ENCODE assay signal across 6 cellular contexts in the genomic region with DNA sequence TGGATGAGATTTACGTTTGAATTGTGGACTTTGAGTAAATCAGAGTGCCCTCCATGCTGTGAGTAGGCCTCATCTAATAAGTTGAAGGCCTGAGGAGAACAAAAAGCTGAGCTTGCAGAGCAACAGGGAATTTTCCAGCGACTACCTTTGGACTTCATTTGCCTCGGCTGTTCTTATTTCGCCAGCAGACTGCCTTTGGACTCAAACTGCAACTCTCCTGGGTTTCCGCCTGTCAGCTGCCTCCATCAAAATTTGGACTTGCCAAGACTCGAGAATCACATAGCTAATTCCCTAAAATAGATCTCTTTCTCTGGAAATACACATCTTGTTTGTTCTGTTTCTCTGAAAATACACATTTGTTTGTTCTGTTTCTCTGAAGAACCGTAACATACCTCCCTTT.
"Had no signal": no experiment of that assay in that cellular context is flagged by ENCODE, and none has a peak within 500 bp of the region (broad histone marks: within the 10 kb centered on the region; RNA-seq: fewer than 3 reads in every experiment).

No MANE protein-coding gene starts in this region.

- DNase-seq: GOT3, H9, HCEC 1CT, IMR-90 had no signal

- H3K4me3 Mint-ChIP-seq: H9 had no signal

- H3K27ac Mint-ChIP-seq: H9 had no signal

- H3K4me1 Mint-ChIP-seq: H9 had no signal

- H3K9me3 Mint-ChIP-seq: H9 had no signal

- FAIRE-seq: H54, HTR-8/SVneo had no signal
